Comparison of ENCODE assay signal across 28 cellular contexts in the genomic region with DNA sequence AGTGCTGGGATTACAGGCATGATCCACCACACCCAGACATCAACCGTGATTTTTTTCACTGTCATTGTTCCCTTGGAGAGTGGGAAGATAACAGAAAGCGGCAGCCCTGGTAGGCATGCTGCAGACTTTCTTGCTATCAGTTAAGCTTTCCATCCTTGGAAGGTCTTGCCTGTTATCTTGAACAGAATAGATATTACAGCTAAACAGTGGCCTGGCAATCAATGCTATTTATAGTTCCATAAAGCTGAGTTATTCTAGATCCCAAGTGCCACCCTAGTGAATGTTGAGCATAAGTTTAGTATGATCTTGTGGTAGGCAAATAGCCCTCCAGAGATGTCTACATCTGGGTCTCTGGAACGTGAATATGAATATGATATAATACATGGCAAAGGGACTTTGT.
"Had no signal": no experiment of that assay in that cellular context is flagged by ENCODE, and none has a peak within 500 bp of the region (broad histone marks: within the 10 kb centered on the region; RNA-seq: fewer than 3 reads in every experiment).

No MANE protein-coding gene starts in this region.

- DNase-seq: natural killer cell; occipital lobe; ovary; posterior cingulate gyrus; psoas muscle; right cardiac atrium; right lobe of liver; sigmoid colon; spleen; stimulated activated CD4-positive, alpha-beta T cell treated with anti-CD3 and anti-CD28 coated beads, Interleukin-12 subunit alpha, Interleukin-12 subunit beta, amount 100 ng/mL, for 4 hours; stimulated activated CD4-positive, alpha-beta T cell treated with anti-CD3 and anti-CD28 coated beads, Interleukin-1b, Interleukin-23, amount 100 ng/mL, for 48 hours; stimulated activated CD4-positive, alpha-beta T cell treated with anti-CD3 and anti-CD28 coated beads, Interleukin-4, amount 100 ng/mL, for 1 hour; stimulated activated CD4-positive, alpha-beta T cell treated with anti-CD3 and anti-CD28 coated beads, Interleukin-4, amount 100 ng/mL, for 4 hours; stimulated activated CD8-positive, alpha-beta memory T cell treated with anti-CD3 and anti-CD28 coated beads, Interleukin-4, amount 100 ng/mL, for 48 hours; stimulated activated naive CD4-positive, alpha-beta T cell; stimulated activated naive CD8-positive, alpha-beta T cell treated with anti-CD3 and anti-CD28 coated beads, Interleukin-15, amount 100 ng/mL, for 72 hours; stimulated activated naive CD8-positive, alpha-beta T cell treated with anti-CD3 and anti-CD28 coated beads, Interleukin-15, Interleukin-2, amounts not matched to agents 100 U/mL and 50 U/mL, for 24 hours; substantia nigra; testis; tibial artery; transverse colon; upper lobe of right lung; uterus had no signal

- H3K9me3 ChIP-seq: psoas muscle, right lobe of liver, suprapubic skin, testis, tibial artery, transverse colon had no signal

- H3K27ac ChIP-seq: neural progenitor cell, ovary, parathyroid adenoma, psoas muscle, right lobe of liver, spleen, suprapubic skin, testis, tibial artery, transverse colon, upper lobe of right lung had no signal

- H3K36me3 ChIP-seq: neural progenitor cell, ovary, right lobe of liver, sigmoid colon, spleen, suprapubic skin, tibial artery, transverse colon, upper lobe of right lung, uterus had no signal

- ATAC-seq: natural killer cell; psoas muscle; right cardiac atrium; right lobe of liver; stimulated activated memory B cell treated with anti-CD40 and anti-IgM and Interleukin-4, amounts not matched to agents 10 μg/mL and 1 μg/mL and 100 μg/mL, for 72 hours; stimulated activated naive CD8-positive, alpha-beta T cell treated with anti-CD3 and anti-CD28 coated beads, Interleukin-15, amount 100 ng/mL, for 72 hours; stimulated activated naive CD8-positive, alpha-beta T cell treated with anti-CD3 and anti-CD28 coated beads, Interleukin-15, Interleukin-2, amounts not matched to agents 100 U/mL and 50 U/mL, for 24 hours; upper lobe of right lung had no signal

- H3K4me1 ChIP-seq: parathyroid adenoma, psoas muscle, right lobe of liver, spleen, suprapubic skin, testis, upper lobe of right lung had no signal

- H3K4me3 ChIP-seq: neural progenitor cell, ovary, psoas muscle, right lobe of liver, sigmoid colon, smooth muscle cell, spleen, suprapubic skin, testis, transverse colon, upper lobe of right lung, uterus had no signal

- H3K27me3 ChIP-seq: neural progenitor cell, ovary, right lobe of liver, sigmoid colon, spleen, suprapubic skin, testis, tibial artery, transverse colon, upper lobe of right lung, uterus had no signal
